In the genomic region with DNA sequence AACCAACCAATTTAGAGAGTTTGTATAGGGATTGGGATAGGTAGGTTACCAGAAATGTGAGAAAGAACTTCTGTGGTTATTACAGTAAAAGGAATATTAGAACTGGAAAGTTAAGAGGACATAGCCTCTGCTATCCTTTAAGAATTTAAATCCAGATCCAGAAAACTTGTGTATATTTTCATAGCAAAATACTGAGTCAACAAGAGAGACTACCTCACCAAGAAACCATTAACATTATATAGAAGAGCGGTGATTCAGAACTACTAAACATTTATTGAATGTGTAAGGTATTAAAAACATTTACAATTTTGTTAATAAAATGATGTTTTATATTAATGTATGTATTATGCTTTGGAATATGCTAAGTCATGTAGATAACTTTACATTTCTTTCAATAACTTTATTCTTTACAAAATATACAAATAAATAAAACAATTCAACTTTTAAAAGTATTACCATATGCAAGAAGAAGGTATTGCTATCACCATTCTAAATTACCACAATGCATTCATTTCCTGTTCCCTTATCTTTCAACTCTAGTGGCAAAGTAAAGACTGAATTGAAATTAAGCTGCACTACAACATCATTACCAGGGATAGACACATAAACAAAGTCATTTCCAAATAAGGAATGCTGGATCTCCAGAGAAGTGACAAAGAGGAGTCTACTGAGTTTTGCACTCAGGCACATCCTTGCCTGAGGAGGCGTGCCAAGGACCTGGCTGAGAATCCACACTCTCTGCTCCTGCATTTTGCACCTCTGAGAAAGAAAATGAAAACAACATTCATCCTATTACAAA, we compare ENCODE assay signal across 17 cellular contexts. TPM values are rescaled to one million over a fixed set of nuclear protein-coding genes. Genes with fewer than 3 reads are reported as not detected.
DNase-seq lines count a peak whose midpoint lies in the region; TF ChIP-seq lines count a peak whose summit lies in the region.
"Had no signal": no experiment of that assay in that cellular context is flagged by ENCODE, and none has a peak within 500 bp of the region (broad histone marks: within the 10 kb centered on the region; RNA-seq: fewer than 3 reads in every experiment).

No MANE protein-coding gene starts in this region.

- H2AFZ ChIP-seq in GM23248 (0 out of 2 replicates have a peak overlapping the region, but pooled peaks have one; percentile 34), osteoblast (ENCODE audit: low read length) (peak overlapping the region; percentile 53)
- H2AFZ ChIP-seq: PC-9 had no signal

- H3K36me3 ChIP-seq in GM23248 (ENCODE audit: low read depth) (no peaks in the 10 kb centered on the region; the same call in 1 of the 2 replicates), endodermal cell (ENCODE audit: control insufficient read depth, insufficient read depth, low read length) (peaks cover 44% of the 10 kb centered on the region), osteoblast (ENCODE audit: insufficient read depth, low read length) (peaks cover 15% of the 10 kb centered on the region), esophagus muscularis mucosa (no peaks in the 10 kb centered on the region)

- no peak for TF ChIP-seq POLR2A in esophagus muscularis mucosa (IDR thresholded peaks at IDR 0.05; ENCODE audit: low read depth)

- no peaks in the 10 kb centered on the region for H3K79me2 ChIP-seq in GM23248 (ENCODE audit: insufficient read depth)
- H3K79me2 ChIP-seq in osteoblast (ENCODE audit: insufficient read depth, low read length) = no peaks in the 10 kb centered on the region

- H3K27me3 ChIP-seq in GM23248 (replicated peaks; ENCODE audit: insufficient read depth) (no peaks in the 10 kb centered on the region), endodermal cell (ENCODE audit: control insufficient read depth, insufficient read depth, low read length, poor library complexity, severe bottlenecking) (no peaks in the 10 kb centered on the region), osteoblast (ENCODE audit: insufficient read depth, low read length) (no peaks in the 10 kb centered on the region), esophagus muscularis mucosa (no peaks in the 10 kb centered on the region)
- H3K27me3 ChIP-seq: BLaER1 had no signal

- WGBS in GM23248 (ENCODE audit: low coverage in 1 of 2, low lambda C conversion rate in 2 of 2, missing lambda C conversion rate in 2 of 2), 2 experiments = 94 to 96% methylated on average over 2 of the region's 2 CpGs
- 94 to 100% methylated on average over 1 of the region's 2 CpGs for WGBS in endodermal cell (ENCODE audit: insufficient coverage in 1 of 2, insufficient read length in 1 of 2), 2 experiments
- 89% methylated on average over 2 of the region's 2 CpGs for WGBS in esophagus muscularis mucosa

- peaks cover 9% of the 10 kb centered on the region; the same call in 1 of the 2 replicates for H3K4me1 ChIP-seq in GM23248 (ENCODE audit: insufficient read depth)
- H3K4me1 ChIP-seq in endodermal cell (ENCODE audit: control insufficient read depth, insufficient read depth, low read length) = no peaks in the 10 kb centered on the region
- no peaks in the 10 kb centered on the region for H3K4me1 ChIP-seq in osteoblast (ENCODE audit: insufficient read depth, low read length)
- H3K4me1 ChIP-seq in esophagus muscularis mucosa = no peaks in the 10 kb centered on the region
- H3K4me1 ChIP-seq: BLaER1 had no signal

- H3K9ac ChIP-seq in GM23248 (no peak overlapping the region), endodermal cell (ENCODE audit: extremely low read depth, low read length, poor library complexity, severe bottlenecking) (no peak overlapping the region)
- H3K9ac ChIP-seq: BLaER1 had no signal

- H3K4me3 Mint-ChIP-seq in endodermal cell = no peak overlapping the region
- H3K4me3 Mint-ChIP-seq: CD8-positive, alpha-beta memory T cell had no signal

- H3K4me3 ChIP-seq in GM23248 (no peak overlapping the region), endodermal cell (ENCODE audit: low read length) (no peak overlapping the region), osteoblast (ENCODE audit: insufficient read depth, low read length) (no peak overlapping the region), esophagus muscularis mucosa (no peak overlapping the region)
- H3K4me3 ChIP-seq: BLaER1, PC-9 had no signal

- intact Hi-C loops in esophagus muscularis mucosa (cut with DNase I) = no loop called here

- no peak for TF ChIP-seq EP300 in esophagus muscularis mucosa (IDR thresholded peaks at IDR 0.05)

- no peak overlapping the region for H3K27ac ChIP-seq in GM23248
- H3K27ac ChIP-seq in endodermal cell (ENCODE audit: low read depth, low read length) = no peak overlapping the region
- H3K27ac ChIP-seq in osteoblast (ENCODE audit: low read depth, low read length) = no peak overlapping the region
- H3K27ac ChIP-seq in esophagus muscularis mucosa (replicated peaks in 1 of 4) = no peak overlapping the region
- H3K27ac ChIP-seq: BLaER1, HL-60, PC-9 had no signal

- H3K9me3 ChIP-seq in GM23248 (ENCODE audit: low read depth) (no peaks in the 10 kb centered on the region), endodermal cell (ENCODE audit: control insufficient read depth, low read length) (no peaks in the 10 kb centered on the region), osteoblast (ENCODE audit: low read depth, low read length) (no peaks in the 10 kb centered on the region), esophagus muscularis mucosa (no peaks in the 10 kb centered on the region)
- H3K9me3 ChIP-seq: BLaER1 had no signal

- no peak for TF ChIP-seq CTCF in endodermal cell (conservative IDR thresholded peaks at IDR 0.05)
- TF ChIP-seq CTCF in osteoblast (IDR thresholded peaks at IDR 0.05; ENCODE audit: extremely low read depth, low read depth, low read length) = no peak
- no peak for TF ChIP-seq CTCF in esophagus muscularis mucosa (IDR thresholded peaks at IDR 0.05)

- DNase-seq in GM23248 (peak; percentile 26), OCI-M1 (lab: John Stamatoyannopoulos, UW) (peak; percentile 14), endodermal cell (no peak), osteoblast (ENCODE audit: insufficient read length, low spot score, missing footprints) (peak; percentile 6), globus pallidus (ENCODE audit: low spot score) (no peak), hepatic stellate cell (ENCODE audit: low spot score) (no peak), esophagus muscularis mucosa (ENCODE audit: extremely low spot score) (no peak), mucosa of gallbladder (ENCODE audit: low spot score) (no peak)
- DNase-seq: CD8-positive, alpha-beta memory T cell; DND-41; KG1; NCI-H1092; NCI-H1694; NCI-H2107; PC-9 had no signal

- H3K9me3 Mint-ChIP-seq in endodermal cell = no peaks in the 10 kb centered on the region
- H3K9me3 Mint-ChIP-seq: CD8-positive, alpha-beta memory T cell had no signal

- peak overlapping the region; percentile 35 for H3K27ac Mint-ChIP-seq in endodermal cell

- H4K20me1 ChIP-seq in GM23248 (ENCODE audit: insufficient read depth) (no peaks in the 10 kb centered on the region), osteoblast (ENCODE audit: insufficient read depth, low read length) (no peaks in the 10 kb centered on the region)
- H4K20me1 ChIP-seq: BLaER1 had no signal

- H3K27me3 Mint-ChIP-seq in endodermal cell (ENCODE audit: insufficient read depth) = no peaks in the 10 kb centered on the region
- H3K27me3 Mint-ChIP-seq: CD8-positive, alpha-beta memory T cell had no signal

- in situ Hi-C loops in GM23248 (cut with MboI) = loop anchor here (10.0 kb wide), 1 partner anchor 481 kb away; no protein-coding TSS in a partner anchor

- peaks cover under 1% of the 10 kb centered on the region for H3K4me1 Mint-ChIP-seq in endodermal cell

- peaks cover 3% of the 10 kb centered on the region; the same call in 1 of the 2 replicates for H3F3A ChIP-seq in GM23248 (ENCODE audit: insufficient read depth)

- no peak overlapping the region for H3K4me2 ChIP-seq in GM23248 (ENCODE audit: unreplicated experiment)
- H3K4me2 ChIP-seq in osteoblast (ENCODE audit: insufficient read depth, low read length) = no peak overlapping the region
- H3K4me2 ChIP-seq: BLaER1, PC-9 had no signal

- H3K9me2 ChIP-seq in GM23248 (ENCODE audit: insufficient read depth) = no peaks in the 10 kb centered on the region

- H3K36me3 Mint-ChIP-seq in endodermal cell (ENCODE audit: low read depth) = peaks cover 22% of the 10 kb centered on the region

RNA-seq across cellular contexts. Expression of a gene that starts 6.1 kb away (rescaled TPM):
- 57.9 and 63.0 TPM in 2 replicates for total RNA-seq in GM23248 (2014; rRNA removed; shearing (Covaris generic))
- 64.9 and 71.1 TPM in 2 replicates for polyA plus RNA-seq in GM23248 (2016; fragmentation: Nextera tagmentation; extraction: Ambion mirVana)
- total RNA-seq in endodermal cell (10 to 100 TPM; 36.1 to 46.4 TPM), osteoblast (36.6 and 43.0 TPM in 2 replicates), esophagus muscularis mucosa (10 to 100 TPM; 31.6 to 59.4 (median 47.1) TPM), mucosa of gallbladder (71.8 TPM)
- polyA plus RNA-seq in endodermal cell (2013, experiment 1 of 2) = 83.8 TPM
- 76.9 TPM for polyA plus RNA-seq in endodermal cell (2013, experiment 2 of 2)

RNA-seq across cellular contexts. Expression of a gene that starts 29.2 kb away (rescaled TPM):
- total RNA-seq in GM23248 (2014; rRNA removed; shearing (Covaris generic)) = 17.5 and 30.9 TPM in 2 replicates
- 23.6 and 23.7 TPM in 2 replicates for polyA plus RNA-seq in GM23248 (2016; fragmentation: Nextera tagmentation; extraction: Ambion mirVana)
- total RNA-seq in endodermal cell (10 to 100 TPM in 1 of 2 donors, 1 to 10 TPM in 1; 8.2 to 11.3 TPM), osteoblast (23.5 and 23.6 TPM in 2 replicates), esophagus muscularis mucosa (10 to 100 TPM; 12.9 to 34.0 (median 19.0) TPM), mucosa of gallbladder (9.3 TPM)
- polyA plus RNA-seq in endodermal cell (2013, experiment 1 of 2) = 8.4 TPM
- 8.9 TPM for polyA plus RNA-seq in endodermal cell (2013, experiment 2 of 2)

Comparison
In these comparisons a context has a peak if more than half of its experiments do, and no peak if none do; other contexts are left out.
1. DNase-seq: peak in GM23248 (single experiment), OCI-M1 (single experiment) and osteoblast (single experiment); none in endodermal cell (single experiment), globus pallidus (single experiment), hepatic stellate cell (single experiment), esophagus muscularis mucosa (single experiment) and mucosa of gallbladder (single experiment).